In the genomic region with DNA sequence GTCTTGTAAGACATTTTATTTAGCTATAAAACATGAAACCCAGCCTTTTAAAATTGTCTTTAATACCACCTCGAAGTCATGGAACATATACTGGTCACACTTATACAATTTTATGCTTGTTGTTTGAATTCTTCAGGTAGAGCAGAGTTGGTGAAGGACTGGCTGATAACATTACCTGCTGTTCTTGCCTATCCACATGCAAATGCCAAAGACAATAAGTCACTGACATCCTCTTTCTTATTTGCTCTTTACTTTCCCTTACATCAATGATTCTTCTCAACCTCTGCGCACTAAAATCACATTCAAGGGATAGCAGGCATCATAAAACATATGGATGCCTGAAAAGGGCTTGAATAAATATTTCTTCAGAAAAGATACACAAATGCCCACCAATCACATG, we compare ENCODE assay signal across 18 cellular contexts.
DNase-seq lines count a peak whose midpoint lies in the region; ATAC-seq, FAIRE-seq and TF ChIP-seq lines count a peak whose summit lies in the region.
"Had no signal": no experiment of that assay in that cellular context is flagged by ENCODE, and none has a peak within 500 bp of the region (broad histone marks: within the 10 kb centered on the region; RNA-seq: fewer than 3 reads in every experiment).

No MANE protein-coding gene starts in this region.

- H3K27me3 ChIP-seq in GM23338 (ENCODE audit: insufficient read depth) (no peaks in the 10 kb centered on the region), H1 (replicated peaks in 1 of 4; ENCODE audit: control insufficient read depth in 3 of 4, extremely low read depth in 1 of 4, insufficient read depth in 3 of 4, low read length in 3 of 4) (no peaks in the 10 kb centered on the region), A673 (replicated peaks; ENCODE audit: insufficient read depth, low read depth, low read length, poor library complexity) (no peaks in the 10 kb centered on the region)

- H3K27ac Mint-ChIP-seq in GM23338, result peak overlapping the region; percentile 40; the same call in 1 of the 2 replicates
- H3K27ac Mint-ChIP-seq: B cell; CD4-positive, alpha-beta T cell had no signal

- ATAC-seq in GM23338 (peak; percentile 96), GM18498 (IDR thresholded peaks at IDR 0.05; ENCODE audit: unreplicated experiment) (no peak), esophagus mucosa (no peak)
- ATAC-seq: K562 had no signal

- H3K79me1 ChIP-seq in H1 (ENCODE audit: low read depth, low read length), result no peaks in the 10 kb centered on the region

- no peak overlapping the region for H2BK5ac ChIP-seq in H1 (ENCODE audit: low read depth, low read length)

- peaks cover 4% of the 10 kb centered on the region for H3K27me3 Mint-ChIP-seq in GM23338 (ENCODE audit: insufficient read depth, low read depth, poor library complexity)
- H3K27me3 Mint-ChIP-seq: CD4-positive, alpha-beta T cell had no signal

- no peaks in the 10 kb centered on the region for H3K23me2 ChIP-seq in H1 (ENCODE audit: low read depth, low read length)

- no peaks in the 10 kb centered on the region for H3K9me2 ChIP-seq in GM23338 (ENCODE audit: insufficient read depth)

- no peak overlapping the region for H3K23ac ChIP-seq in H1 (ENCODE audit: insufficient read length)

- no peak for TF ChIP-seq RAD21 in H1 (IDR thresholded peaks at IDR 0.05 in 1 of 2, conservative IDR thresholded peaks at IDR 0.05 in 1 of 2; ENCODE audit: low read depth in 2 of 2, low read length in 2 of 2)

- H3K4ac ChIP-seq in H1 (replicated peaks; ENCODE audit: insufficient read length, low read depth, low read length), result no peak overlapping the region

- H3K4me3 ChIP-seq in GM23338 (no peak overlapping the region), H1 (ENCODE audit: extremely low read depth in 1 of 4, insufficient read depth in 2 of 4, low read depth in 3 of 4, low read length in 4 of 4) (0 out of 8 replicates have a peak overlapping the region, but pooled peaks of 1 of the 4 experiments have one; percentile 3), A673 (ENCODE audit: low read depth, low read length, poor library complexity, severe bottlenecking) (no peak overlapping the region)
- H3K4me3 ChIP-seq: K562 had no signal

- H3K27ac ChIP-seq in GM23338 (ENCODE audit: low read depth) (no peak overlapping the region), H1 (ENCODE audit: low read depth, low read length) (no peak overlapping the region), A673 (ENCODE audit: low read depth, low read length, poor library complexity, severe bottlenecking) (no peak overlapping the region)

- TF ChIP-seq CTCF in GM23338 (conservative IDR thresholded peaks at IDR 0.05; ENCODE audit: low read depth in 2 of 2) (no peak), H1 (IDR thresholded peaks at IDR 0.05; ENCODE audit: control extremely low read depth in 1 of 3, insufficient read depth in 1 of 3, low read depth in 1 of 3, low read length in 3 of 3) (no peak), A673 (conservative IDR thresholded peaks at IDR 0.05; ENCODE audit: low read depth, low read length) (no peak)

- no peaks in the 10 kb centered on the region for H4K20me1 ChIP-seq in GM23338 (replicated peaks; ENCODE audit: insufficient read depth)
- H4K20me1 ChIP-seq in H1 (replicated peaks in 1 of 2; ENCODE audit: control insufficient read depth in 1 of 2, insufficient read depth in 2 of 2, low read length in 2 of 2), result no peaks in the 10 kb centered on the region

- H2BK15ac ChIP-seq in H1 (ENCODE audit: low read length), result no peak overlapping the region

- no peak overlapping the region for H2BK20ac ChIP-seq in H1 (ENCODE audit: low read length)

- H3K4me3 Mint-ChIP-seq in GM23338, result no peak overlapping the region
- H3K4me3 Mint-ChIP-seq: B cell; CD4-positive, alpha-beta T cell had no signal

- no peaks in the 10 kb centered on the region for H3K9me3 Mint-ChIP-seq in GM23338
- H3K9me3 Mint-ChIP-seq: CD4-positive, alpha-beta T cell had no signal

- H3K56ac ChIP-seq in H1 (replicated peaks; ENCODE audit: insufficient read length, low read depth, low read length), result no peak overlapping the region

- DNase-seq in GM23338 (ENCODE audit: low spot score) (peak; percentile 60), NCI-H69 (lab: John Stamatoyannopoulos, UW) (peak; percentile 52), H1 (ENCODE audit: low read depth in 1 of 2, low spot score in 2 of 2) (no peak), iPS-NIHi7 (ENCODE audit: extremely low spot score) (peak; percentile 31), A673 (ENCODE audit: low spot score) (no peak), NCI-H2107 treated with DMSO at 0.1 percent for 48 hours (lab: John Stamatoyannopoulos, UW; ENCODE audit: unreplicated experiment) (no peak)
- DNase-seq: C1 segment of cervical spinal cord; CD4-positive, alpha-beta T cell; DMS153; DMS79 treated with DMSO at 0.1 percent for 48 hours; GDM1; H7 had no signal

- H3F3A ChIP-seq in GM23338 (replicated peaks; ENCODE audit: low read depth), result no peaks in the 10 kb centered on the region

- H2AFZ ChIP-seq in GM23338 (no peak overlapping the region), H1 (ENCODE audit: low read length) (no peak overlapping the region)

- peak; percentile 88 for FAIRE-seq in H1 (lab: Jason Lieb, UNC)
- FAIRE-seq: GM12892, GM19239, K562 had no signal

- intact Hi-C loops in A673 (cut with micrococcal nuclease; ENCODE audit: unreplicated experiment), result no loop called here

- no peak overlapping the region for H4K91ac ChIP-seq in H1 (replicated peaks; ENCODE audit: insufficient read length, low read length)

- CTCF ChIA-PET in H1 (lab: Charles Lee; ENCODE audit: partially characterized antibody), result interaction anchor here (1.1 kb wide), 1 partner anchor 701 kb away, joined by 3 read pairs; no protein-coding TSS in a partner anchor
- CTCF ChIA-PET in A673 (lab: Charles Lee), result no interaction called here

- TF ChIP-seq EP300 in H1 (IDR thresholded peaks at IDR 0.05; ENCODE audit: borderline replicate concordance in 1 of 2, low read depth in 2 of 2, low read length in 2 of 2), result no peak

- no peak overlapping the region for H2BK120ac ChIP-seq in H1 (replicated peaks; ENCODE audit: low read depth, low read length)

- H3K9ac ChIP-seq in H1 (replicated peaks in 1 of 4; ENCODE audit: extremely low read depth in 1 of 4, low read depth in 3 of 4, low read length in 3 of 4), result no peak overlapping the region

- H3K18ac ChIP-seq in H1 (ENCODE audit: extremely low read depth, low read length), result no peak overlapping the region

- no peak overlapping the region for H2BK12ac ChIP-seq in H1 (ENCODE audit: low read depth, low read length)

- H2AK5ac ChIP-seq in H1 (ENCODE audit: low read depth, low read length), result no peak overlapping the region

- H3K79me2 ChIP-seq in GM23338 (replicated peaks; ENCODE audit: insufficient read depth) (no peaks in the 10 kb centered on the region), H1 (ENCODE audit: control insufficient read depth in 1 of 2, insufficient read depth in 2 of 2, low read length in 2 of 2) (no peaks in the 10 kb centered on the region)

- POLR2A ChIA-PET in H1 (lab: Charles Lee; ENCODE audit: partially characterized antibody), result no interaction called here
- POLR2A ChIA-PET in A673 (lab: Charles Lee; ENCODE audit: low non-redundant PET), result no interaction called here

- H3K4me1 ChIP-seq in GM23338 (ENCODE audit: insufficient read depth), result peaks cover 20% of the 10 kb centered on the region
- H3K4me1 ChIP-seq in H1 (replicated peaks in 1 of 4; ENCODE audit: control insufficient read depth in 3 of 4, insufficient read depth in 4 of 4, low read length in 3 of 4), result peaks cover 0 to 3% (median 2%) of the 10 kb centered on the region in 4 experiments; a peak in 6 of 7 replicates
- no peaks in the 10 kb centered on the region for H3K4me1 ChIP-seq in A673 (ENCODE audit: insufficient read depth, low read length, poor library complexity, severe bottlenecking)

- no peaks in the 10 kb centered on the region for H3K36me3 Mint-ChIP-seq in GM23338 (ENCODE audit: low read depth)

- H3K36me3 ChIP-seq in GM23338 (ENCODE audit: insufficient read depth), result no peaks in the 10 kb centered on the region
- no peaks in the 10 kb centered on the region for H3K36me3 ChIP-seq in H1 (ENCODE audit: control insufficient read depth in 2 of 4, insufficient read depth in 4 of 4, low read length in 3 of 4)
- H3K36me3 ChIP-seq in A673 (ENCODE audit: insufficient read depth, low read length, poor library complexity, severe bottlenecking), result no peaks in the 10 kb centered on the region

- BruUV-seq in A673 (replicated peaks; lab: Mats Ljungman, UMichigan), result no TSS peak

- no peak overlapping the region for H3K14ac ChIP-seq in H1 (ENCODE audit: insufficient read length)

- H3K4me2 ChIP-seq in GM23338 (peak overlapping the region; percentile 3; the same call in 1 of the 2 replicates), H1 (ENCODE audit: insufficient read depth in 1 of 2, low read depth in 2 of 2, low read length in 2 of 2) (no peak overlapping the region)

- no peak overlapping the region for H4K5ac ChIP-seq in H1 (ENCODE audit: insufficient read length, low read depth, low read length)

- no peak for TF ChIP-seq POLR2A in H1 (IDR thresholded peaks at IDR 0.05; ENCODE audit: control extremely low read depth in 1 of 2, low read depth in 2 of 2, low read length in 2 of 2)

- no peak overlapping the region for H4K8ac ChIP-seq in H1 (ENCODE audit: extremely low read depth, insufficient read depth, low read length)

- WGBS in H1 (ENCODE audit: extremely low coverage in 1 of 2, insufficient coverage in 1 of 2, insufficient read length in 1 of 2, insufficient replicate concordance in 2 of 2, low coverage in 1 of 2, low lambda C conversion rate in 2 of 2, missing lambda C conversion rate in 1 of 2), 2 experiments, result 41% methylated on average over 2 of the region's 2 CpGs; no CpG with 5 or more reads in 1 of the 2 experiments

- H3K4me1 Mint-ChIP-seq in GM23338, result peaks cover 25% of the 10 kb centered on the region
- H3K4me1 Mint-ChIP-seq: B cell had no signal

- H3K9me3 ChIP-seq in H1 (ENCODE audit: insufficient read depth in 2 of 2, low read depth in 1 of 2, low read length in 1 of 2) (no peaks in the 10 kb centered on the region), A673 (ENCODE audit: low read depth, low read length, poor library complexity, severe bottlenecking) (no peaks in the 10 kb centered on the region)

TF ChIP-seq in GM23338, 12 proteins besides CTCF, POLR2A, EP300 and RAD21 (continues in another document):
- TF ChIP-seq ZNF114 (CRISPR knock-in tag; IDR thresholded peaks at IDR 0.05) (no peak), POLR2AphosphoS5 (IDR thresholded peaks at IDR 0.05; ENCODE audit: low read depth) (no peak), EZH2phosphoT487 (IDR thresholded peaks at IDR 0.05; ENCODE audit: unreplicated experiment) (no peak), NANOG (IDR thresholded peaks at IDR 0.05; ENCODE audit: borderline replicate concordance) (no peak), CREB1 (CRISPR knock-in tag; IDR thresholded peaks at IDR 0.05; ENCODE audit: low read depth) (no peak), JUNB (IDR thresholded peaks at IDR 0.05; ENCODE audit: unreplicated experiment) (no peak)

TF ChIP-seq in H1, 55 proteins besides CTCF, POLR2A, EP300 and RAD21 (continues in another document):
- peak; percentile 16; the same call in 1 of the 2 replicates for TF ChIP-seq POU5F1 (IDR thresholded peaks at IDR 0.05; ENCODE audit: low read depth, low read length)
- no peak for TF ChIP-seq POLR2AphosphoS5 (IDR thresholded peaks at IDR 0.05; ENCODE audit: low read depth, low read length)

Comparison
In these comparisons a context has a peak if more than half of its experiments do, and no peak if none do; other contexts are left out.
1. DNase-seq: peak in GM23338 (single experiment), NCI-H69 (single experiment) and iPS-NIHi7 (single experiment); none in H1 (0 of 2), A673 (single experiment) and NCI-H2107 treated with DMSO at 0.1 percent for 48 hours (single experiment).